Comparison of ENCODE assay signal across 1 cellular context in the genomic region with DNA sequence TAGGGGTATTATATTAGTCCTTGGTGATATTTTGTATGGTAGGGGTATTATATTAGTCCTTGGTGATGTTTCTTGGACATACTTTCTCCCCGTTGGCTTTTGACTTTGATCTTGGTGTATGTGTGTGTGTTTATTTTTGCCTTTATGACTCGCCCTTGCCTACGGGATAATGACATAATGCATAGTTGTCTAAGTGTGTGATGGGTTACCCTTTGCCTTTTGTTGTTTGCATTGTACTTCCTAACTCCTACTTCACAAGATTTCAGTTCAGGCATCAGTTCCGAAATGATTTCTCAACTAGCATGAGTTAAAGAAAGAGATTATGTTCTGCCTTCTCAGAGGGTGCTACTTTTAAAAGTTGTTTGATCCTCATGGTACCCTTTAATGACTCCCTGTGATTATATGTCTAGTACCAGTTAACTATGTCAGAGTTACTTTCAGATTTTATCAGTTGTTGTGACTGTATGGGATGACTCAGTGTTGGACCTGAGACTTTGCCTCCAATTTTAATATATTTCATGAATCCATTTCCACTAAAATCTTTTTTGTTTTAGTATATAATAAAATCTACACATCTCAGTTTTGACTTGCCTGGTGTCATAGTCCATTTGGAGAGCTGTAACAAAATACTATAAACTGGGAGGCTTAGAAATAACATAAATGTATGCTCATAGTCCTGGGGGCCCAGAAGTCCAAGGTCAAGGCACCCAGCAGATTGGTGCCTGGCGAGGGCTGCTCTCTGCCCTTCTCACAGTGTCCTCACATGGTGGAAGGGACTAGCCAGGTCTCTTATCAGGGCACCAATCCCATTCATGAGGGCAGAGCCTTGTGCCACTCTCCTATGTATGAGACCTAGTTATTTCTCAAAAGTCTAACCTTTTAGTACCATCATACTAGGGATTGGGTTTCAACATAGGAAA.
TF ChIP-seq lines count a peak whose summit lies in the region.

No MANE protein-coding gene starts in this region.

TF ChIP-seq in HepG2, 621 proteins besides CTCF, POLR2A, EP300 and RAD21 (continued from another document and continues in another):
- TF ChIP-seq, protein P1, sequence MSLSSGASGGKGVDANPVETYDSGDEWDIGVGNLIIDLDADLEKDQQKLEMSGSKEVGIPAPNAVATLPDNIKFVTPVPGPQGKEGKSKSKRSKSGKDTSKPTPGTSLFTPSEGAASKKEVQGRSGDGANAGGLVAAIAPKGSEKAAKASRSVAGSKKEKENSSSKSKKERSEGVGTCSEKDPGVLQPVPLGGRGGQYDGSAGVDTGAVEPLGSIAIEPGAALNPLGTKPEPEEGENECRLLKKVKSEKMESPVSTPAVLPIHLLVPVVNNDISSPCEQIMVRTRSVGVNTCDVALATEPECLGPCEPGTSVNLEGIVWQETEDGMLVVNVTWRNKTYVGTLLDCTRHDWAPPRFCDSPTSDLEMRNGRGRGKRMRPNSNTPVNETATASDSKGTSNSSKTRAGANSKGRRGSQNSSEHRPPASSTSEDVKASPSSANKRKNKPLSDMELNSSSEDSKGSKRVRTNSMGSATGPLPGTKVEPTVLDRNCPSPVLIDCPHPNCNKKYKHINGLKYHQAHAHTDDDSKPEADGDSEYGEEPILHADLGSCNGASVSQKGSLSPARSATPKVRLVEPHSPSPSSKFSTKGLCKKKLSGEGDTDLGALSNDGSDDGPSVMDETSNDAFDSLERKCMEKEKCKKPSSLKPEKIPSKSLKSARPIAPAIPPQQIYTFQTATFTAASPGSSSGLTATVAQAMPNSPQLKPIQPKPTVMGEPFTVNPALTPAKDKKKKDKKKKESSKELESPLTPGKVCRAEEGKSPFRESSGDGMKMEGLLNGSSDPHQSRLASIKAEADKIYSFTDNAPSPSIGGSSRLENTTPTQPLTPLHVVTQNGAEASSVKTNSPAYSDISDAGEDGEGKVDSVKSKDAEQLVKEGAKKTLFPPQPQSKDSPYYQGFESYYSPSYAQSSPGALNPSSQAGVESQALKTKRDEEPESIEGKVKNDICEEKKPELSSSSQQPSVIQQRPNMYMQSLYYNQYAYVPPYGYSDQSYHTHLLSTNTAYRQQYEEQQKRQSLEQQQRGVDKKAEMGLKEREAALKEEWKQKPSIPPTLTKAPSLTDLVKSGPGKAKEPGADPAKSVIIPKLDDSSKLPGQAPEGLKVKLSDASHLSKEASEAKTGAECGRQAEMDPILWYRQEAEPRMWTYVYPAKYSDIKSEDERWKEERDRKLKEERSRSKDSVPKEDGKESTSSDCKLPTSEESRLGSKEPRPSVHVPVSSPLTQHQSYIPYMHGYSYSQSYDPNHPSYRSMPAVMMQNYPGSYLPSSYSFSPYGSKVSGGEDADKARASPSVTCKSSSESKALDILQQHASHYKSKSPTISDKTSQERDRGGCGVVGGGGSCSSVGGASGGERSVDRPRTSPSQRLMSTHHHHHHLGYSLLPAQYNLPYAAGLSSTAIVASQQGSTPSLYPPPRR (CRISPR knock-in tag; IDR thresholded peaks at IDR 0.05; ENCODE audit: borderline replicate concordance) = peak; percentile 66; the same call in 1 of the 2 replicates
- TF ChIP-seq NFKB2 (CRISPR knock-in tag; IDR thresholded peaks at IDR 0.05; ENCODE audit: borderline replicate concordance) = no peak
- no peak for TF ChIP-seq NFE2 (CRISPR knock-in tag; IDR thresholded peaks at IDR 0.05)
- TF ChIP-seq SP2 (CRISPR knock-in tag; IDR thresholded peaks at IDR 0.05) = no peak
- 0 out of 2 replicates have a peak, but pooled peaks have one; percentile 32 for TF ChIP-seq ARNT (IDR thresholded peaks at IDR 0.05)
- TF ChIP-seq, protein P2, sequence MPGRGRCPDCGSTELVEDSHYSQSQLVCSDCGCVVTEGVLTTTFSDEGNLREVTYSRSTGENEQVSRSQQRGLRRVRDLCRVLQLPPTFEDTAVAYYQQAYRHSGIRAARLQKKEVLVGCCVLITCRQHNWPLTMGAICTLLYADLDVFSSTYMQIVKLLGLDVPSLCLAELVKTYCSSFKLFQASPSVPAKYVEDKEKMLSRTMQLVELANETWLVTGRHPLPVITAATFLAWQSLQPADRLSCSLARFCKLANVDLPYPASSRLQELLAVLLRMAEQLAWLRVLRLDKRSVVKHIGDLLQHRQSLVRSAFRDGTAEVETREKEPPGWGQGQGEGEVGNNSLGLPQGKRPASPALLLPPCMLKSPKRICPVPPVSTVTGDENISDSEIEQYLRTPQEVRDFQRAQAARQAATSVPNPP (CRISPR knock-in tag; IDR thresholded peaks at IDR 0.05) = no peak
- TF ChIP-seq NCOA1 (CRISPR knock-in tag; IDR thresholded peaks at IDR 0.05) = no peak
- no peak for TF ChIP-seq PBX2 (CRISPR knock-in tag; IDR thresholded peaks at IDR 0.05)
- TF ChIP-seq ZNF546 (CRISPR knock-in tag; conservative IDR thresholded peaks at IDR 0.05) = no peak
- TF ChIP-seq NFIC (IDR thresholded peaks at IDR 0.05; ENCODE audit: low read length) = peak; percentile 58; the same call in 1 of the 2 replicates
- TF ChIP-seq ZBTB7B (CRISPR knock-in tag; IDR thresholded peaks at IDR 0.05) = 0 out of 2 replicates have a peak, but pooled peaks have one; percentile 10
- no peak for TF ChIP-seq GATA4 (IDR thresholded peaks at IDR 0.05; ENCODE audit: borderline replicate concordance, low read depth)
- TF ChIP-seq ZNF101 (CRISPR knock-in tag; IDR thresholded peaks at IDR 0.05; ENCODE audit: borderline replicate concordance, low read depth) = no peak
- TF ChIP-seq, protein P3, sequence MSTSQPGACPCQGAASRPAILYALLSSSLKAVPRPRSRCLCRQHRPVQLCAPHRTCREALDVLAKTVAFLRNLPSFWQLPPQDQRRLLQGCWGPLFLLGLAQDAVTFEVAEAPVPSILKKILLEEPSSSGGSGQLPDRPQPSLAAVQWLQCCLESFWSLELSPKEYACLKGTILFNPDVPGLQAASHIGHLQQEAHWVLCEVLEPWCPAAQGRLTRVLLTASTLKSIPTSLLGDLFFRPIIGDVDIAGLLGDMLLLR (CRISPR knock-in tag; IDR thresholded peaks at IDR 0.05) = no peak
- no peak for TF ChIP-seq MIER2 (CRISPR knock-in tag; IDR thresholded peaks at IDR 0.05)
- TF ChIP-seq SETDB1 (CRISPR knock-in tag; IDR thresholded peaks at IDR 0.05; ENCODE audit: borderline replicate concordance) = no peak
- peak; percentile 18; the same call in 1 of the 2 replicates for TF ChIP-seq NCOR1 (IDR thresholded peaks at IDR 0.05; ENCODE audit: borderline replicate concordance, low read length)
- TF ChIP-seq, protein P4, sequence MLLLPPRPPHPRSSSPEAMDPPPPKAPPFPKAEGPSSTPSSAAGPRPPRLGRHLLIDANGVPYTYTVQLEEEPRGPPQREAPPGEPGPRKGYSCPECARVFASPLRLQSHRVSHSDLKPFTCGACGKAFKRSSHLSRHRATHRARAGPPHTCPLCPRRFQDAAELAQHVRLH (CRISPR knock-in tag; IDR thresholded peaks at IDR 0.05; ENCODE audit: borderline replicate concordance, low read depth) = no peak
- no peak for TF ChIP-seq KMT2A (CRISPR knock-in tag; IDR thresholded peaks at IDR 0.05)
- TF ChIP-seq THYN1 (CRISPR knock-in tag; IDR thresholded peaks at IDR 0.05; ENCODE audit: borderline replicate concordance, low read depth) = no peak
- no peak for TF ChIP-seq ZNF83 (CRISPR knock-in tag; IDR thresholded peaks at IDR 0.05; ENCODE audit: borderline replicate concordance)
- TF ChIP-seq HOXD1 (CRISPR knock-in tag; IDR thresholded peaks at IDR 0.05) = no peak
- no peak for TF ChIP-seq ZNF607 (CRISPR knock-in tag; IDR thresholded peaks at IDR 0.05; ENCODE audit: borderline replicate concordance)
- peak; percentile 62; the same call in 1 of the 2 replicates for TF ChIP-seq DPF2 (CRISPR knock-in tag; IDR thresholded peaks at IDR 0.05; ENCODE audit: borderline replicate concordance, low read depth)
- TF ChIP-seq ZXDC (CRISPR knock-in tag; IDR thresholded peaks at IDR 0.05) = no peak
- no peak for TF ChIP-seq ATF5 (CRISPR knock-in tag; IDR thresholded peaks at IDR 0.05; ENCODE audit: low read depth)
- TF ChIP-seq ZFP1 (CRISPR knock-in tag; IDR thresholded peaks at IDR 0.05) = no peak
- no peak for TF ChIP-seq ZNF382 (CRISPR knock-in tag; IDR thresholded peaks at IDR 0.05; ENCODE audit: borderline replicate concordance)
- TF ChIP-seq, protein P5, sequence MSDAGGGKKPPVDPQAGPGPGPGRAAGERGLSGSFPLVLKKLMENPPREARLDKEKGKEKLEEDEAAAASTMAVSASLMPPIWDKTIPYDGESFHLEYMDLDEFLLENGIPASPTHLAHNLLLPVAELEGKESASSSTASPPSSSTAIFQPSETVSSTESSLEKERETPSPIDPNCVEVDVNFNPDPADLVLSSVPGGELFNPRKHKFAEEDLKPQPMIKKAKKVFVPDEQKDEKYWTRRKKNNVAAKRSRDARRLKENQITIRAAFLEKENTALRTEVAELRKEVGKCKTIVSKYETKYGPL (CRISPR knock-in tag; IDR thresholded peaks at IDR 0.05) = no peak
- TF ChIP-seq ZNF441 (CRISPR knock-in tag; IDR thresholded peaks at IDR 0.05; ENCODE audit: borderline replicate concordance) = no peak; the same call in 1 of the 2 replicates
- no peak for TF ChIP-seq ZNF605 (CRISPR knock-in tag; IDR thresholded peaks at IDR 0.05)
- TF ChIP-seq ZNF687 (CRISPR knock-in tag; IDR thresholded peaks at IDR 0.05) = no peak
- TF ChIP-seq HIC2 (CRISPR knock-in tag; IDR thresholded peaks at IDR 0.05; ENCODE audit: low read depth) = peak; percentile 75; the same call in 1 of the 2 replicates
- TF ChIP-seq MAX (IDR thresholded peaks at IDR 0.05) = no peak
- peak; percentile 57; the same call in 1 of the 2 replicates for TF ChIP-seq ISL2 (CRISPR knock-in tag; IDR thresholded peaks at IDR 0.05)
